ENCODE assay signal across 15 cellular contexts in genomic region chr6:163323274-163323673, GRCh38.
"Had no signal": no experiment of that assay in that cellular context is flagged by ENCODE, and none has a peak within 500 bp of the region (broad histone marks: within the 10 kb centered on the region; RNA-seq: fewer than 3 reads in every experiment).

No MANE protein-coding gene starts in this region.

- H3K9me3 ChIP-seq: heart right ventricle, left lung, lower lobe of right lung, pancreas had no signal

- DNase-seq: effector CD8-positive, alpha-beta T cell; foreskin melanocyte; heart right ventricle; kidney glomerular epithelial cell; lower lobe of right lung; occipital lobe; pancreas; small intestine; stimulated activated CD4-positive, alpha-beta T cell treated with anti-CD3 and anti-CD28 coated beads, Interleukin-12 subunit alpha, Interleukin-12 subunit beta, amount 100 ng/mL, for 4 hours; stimulated activated naive CD4-positive, alpha-beta T cell had no signal

- FAIRE-seq: islet of Langerhans, pancreas, small intestine, urothelium cell line had no signal

- H3K27me3 ChIP-seq: heart right ventricle, left lung, neural progenitor cell, pancreas had no signal

- H3K9ac ChIP-seq: neural progenitor cell had no signal

- H3K36me3 ChIP-seq: heart right ventricle, left lung, lower lobe of right lung, neural progenitor cell, pancreas had no signal

- H3K4me3 ChIP-seq: coronary artery, heart right ventricle, left lung, lower lobe of right lung, neural progenitor cell, pancreas had no signal

- H3K4me2 ChIP-seq: neural progenitor cell had no signal

- H3K4me1 ChIP-seq: pancreas had no signal

- H2AFZ ChIP-seq: neural progenitor cell had no signal

- H3K27ac ChIP-seq: coronary artery, heart right ventricle, left lung, lower lobe of right lung, neural progenitor cell, pancreas had no signal

- ATAC-seq: left lung, lower lobe of right lung had no signal
